ENCODE assay signal across 28 cellular contexts in the genomic region with DNA sequence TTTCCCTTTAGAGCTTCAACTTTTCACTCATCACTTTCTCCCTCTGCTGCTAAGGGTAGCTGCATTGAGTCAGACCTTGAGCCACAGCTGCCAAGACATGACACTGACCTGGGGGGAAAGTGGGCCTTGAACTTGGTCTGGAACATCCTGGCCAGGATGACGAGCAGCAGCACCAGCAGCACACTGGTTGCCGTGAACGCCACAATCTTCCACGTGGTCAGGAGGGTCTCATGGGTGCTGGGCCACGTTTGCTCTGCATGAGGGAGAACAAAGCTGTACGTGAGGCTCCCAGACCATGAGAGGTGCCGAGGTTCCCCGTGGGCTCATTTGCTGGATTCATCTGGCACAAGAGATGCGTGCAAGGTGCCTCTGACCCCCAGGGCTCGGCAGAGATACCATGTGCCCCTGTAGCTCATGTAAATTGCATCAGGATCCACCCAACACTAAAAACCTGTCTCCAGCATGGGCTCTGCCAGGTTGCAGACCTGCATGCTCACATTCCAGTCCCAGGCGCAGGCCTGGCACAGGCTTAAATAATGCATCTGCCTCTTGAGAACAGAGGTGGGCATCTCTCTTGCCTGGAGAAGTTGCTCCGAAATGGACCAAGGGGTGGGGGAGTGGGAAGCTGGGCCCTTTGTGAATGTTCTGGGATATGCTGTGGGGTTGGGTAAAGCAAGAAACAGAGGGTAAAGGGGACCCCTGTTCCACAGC.
"Had no signal": no experiment of that assay in that cellular context is flagged by ENCODE, and none has a peak within 500 bp of the region (broad histone marks: within the 10 kb centered on the region; RNA-seq: fewer than 3 reads in every experiment).

No MANE protein-coding gene starts in this region.

- H3K4me2 ChIP-seq: smooth muscle cell had no signal

- H3K9ac ChIP-seq: parathyroid adenoma had no signal

- H2AFZ ChIP-seq: parathyroid adenoma had no signal

- H3K9me3 ChIP-seq: ascending aorta, colonic mucosa, neutrophil, psoas muscle, sigmoid colon, stomach, tibial artery had no signal

- H3K27me3 ChIP-seq: ascending aorta, cardiac muscle cell, colonic mucosa, dorsolateral prefrontal cortex, neutrophil, sigmoid colon, stomach, tibial artery had no signal

- H3K27ac ChIP-seq: ascending aorta, cardiac muscle cell, colonic mucosa, dorsolateral prefrontal cortex, neutrophil, parathyroid adenoma, psoas muscle, sigmoid colon, stomach, tibial artery, VCaP had no signal

- H3K79me2 ChIP-seq: parathyroid adenoma had no signal

- DNase-seq: activated CD4-positive, alpha-beta memory T cell treated with anti-CD3 and anti-CD28 coated beads for 36 hours; activated CD4-positive, alpha-beta T cell treated with anti-CD3 and anti-CD28 coated beads for 48 hours; activated gamma-delta T cell; activated naive CD4-positive, alpha-beta T cell treated with anti-CD3 and anti-CD28 coated beads, Interleukin-2, amount 10 ng/mL, durations not matched to agents 7 days and 5 days; activated naive CD8-positive, alpha-beta T cell treated with anti-CD3 and anti-CD28 coated beads, Interleukin-2, amount 10 ng/mL, durations not matched to agents 7 days and 5 days; activated T-cell treated with anti-CD3 and anti-CD28 coated beads for 4 hours; cerebellar nuclear complex; colonic mucosa; dorsolateral prefrontal cortex; effector memory CD4-positive, alpha-beta T cell; glutamatergic neuron; left cardiac atrium; mammary epithelial cell; psoas muscle; sigmoid colon; stimulated activated CD4-positive, alpha-beta T cell treated with anti-CD3 and anti-CD28 coated beads, Interleukin-1b, Interleukin-23, amount 100 ng/mL, for 48 hours; stimulated activated CD4-positive, alpha-beta T cell treated with anti-CD3 and anti-CD28 coated beads, Interleukin-4, amount 100 ng/mL, for 4 hours; stimulated activated naive B cell treated with anti-CD40 and anti-IgM and Interleukin-4, amounts not matched to agents 10 μg/mL and 1 μg/mL and 100 μg/mL, for 72 hours; stomach; SW 1271; T-helper 9 cell; tibial artery had no signal

- H3K4me3 ChIP-seq: ascending aorta, cardiac muscle cell, colonic mucosa, dorsolateral prefrontal cortex, psoas muscle, sigmoid colon, smooth muscle cell, stomach, tibial artery had no signal

- H3K36me3 ChIP-seq: ascending aorta, cardiac muscle cell, colonic mucosa, neutrophil, sigmoid colon, tibial artery had no signal

- H3K4me1 ChIP-seq: ascending aorta, colonic mucosa, parathyroid adenoma, psoas muscle, sigmoid colon, stomach, tibial artery had no signal

- ATAC-seq: left cardiac atrium; psoas muscle; stimulated activated naive B cell treated with anti-CD40 and anti-IgM and Interleukin-4, amounts not matched to agents 10 μg/mL and 1 μg/mL and 100 μg/mL, for 72 hours had no signal
